ENCODE assay signal across 8 cellular contexts in genomic region chr2:5365871-5366461, GRCh38.
DNase-seq lines count a peak whose midpoint lies in the region; ATAC-seq, FAIRE-seq and TF ChIP-seq lines count a peak whose summit lies in the region.

No MANE protein-coding gene starts in this region.

- no peaks in the 10 kb centered on the region for H3K9me3 Mint-ChIP-seq in endothelial cell (ENCODE audit: unreplicated experiment)
- no peaks in the 10 kb centered on the region for H3K9me3 Mint-ChIP-seq in nephron progenitor cell

- peak; percentile 96 for ATAC-seq in GM21423 (IDR thresholded peaks at IDR 0.05; ENCODE audit: unreplicated experiment)

- TF ChIP-seq CTCF in endothelial cell (IDR thresholded peaks at IDR 0.05; ENCODE audit: unreplicated experiment) (peak; percentile 88), nephron progenitor cell (IDR thresholded peaks at IDR 0.05) (peak; percentile 97)

- in situ Hi-C loops in SK-MEL-5 (cut with HindIII; ENCODE audit: low pct_unique_long_range_greater_than_20kb, low sequenced_read_pairs): no loop called here

- H3K4me1 Mint-ChIP-seq in endothelial cell (ENCODE audit: unreplicated experiment) (no peaks in the 10 kb centered on the region), nephron progenitor cell (peaks cover 28% of the 10 kb centered on the region)

- H3K4me3 Mint-ChIP-seq in endothelial cell (ENCODE audit: unreplicated experiment): no peak overlapping the region
- no peak overlapping the region for H3K4me3 Mint-ChIP-seq in nephron progenitor cell

- no peak for FAIRE-seq in urothelium cell line (lab: Jason Lieb, UNC)

- H3K36me3 Mint-ChIP-seq in endothelial cell (ENCODE audit: low read depth, unreplicated experiment) (no peaks in the 10 kb centered on the region), nephron progenitor cell (ENCODE audit: low read depth) (no peaks in the 10 kb centered on the region)

- DNase-seq in GF-D8 (lab: John Stamatoyannopoulos, UW) (peak; percentile 2), HUDEP-2 (lab: John Stamatoyannopoulos, UW; ENCODE audit: unreplicated experiment in 76 of 76) (peak in 63 of 76 experiments; percentile 1 to 79 (median 38)), SK-MEL-5 (ENCODE audit: low read depth, low spot score) (peak; percentile 82), endothelial cell (ENCODE audit: low spot score) (peak; percentile 85), nephron progenitor cell (peak; percentile 91), urothelium cell line (ENCODE audit: low spot score) (peak; percentile 75), NCI-H1048 (lab: John Stamatoyannopoulos, UW) (no peak)

- H3K27ac Mint-ChIP-seq in endothelial cell (ENCODE audit: unreplicated experiment): no peak overlapping the region
- no peak overlapping the region for H3K27ac Mint-ChIP-seq in nephron progenitor cell

- H3K27me3 Mint-ChIP-seq in endothelial cell (ENCODE audit: unreplicated experiment) (no peaks in the 10 kb centered on the region), nephron progenitor cell (ENCODE audit: low read depth, poor library complexity) (peaks cover 3% of the 10 kb centered on the region)
